ENCODE assay signal across 1 cellular context in the genomic region with DNA sequence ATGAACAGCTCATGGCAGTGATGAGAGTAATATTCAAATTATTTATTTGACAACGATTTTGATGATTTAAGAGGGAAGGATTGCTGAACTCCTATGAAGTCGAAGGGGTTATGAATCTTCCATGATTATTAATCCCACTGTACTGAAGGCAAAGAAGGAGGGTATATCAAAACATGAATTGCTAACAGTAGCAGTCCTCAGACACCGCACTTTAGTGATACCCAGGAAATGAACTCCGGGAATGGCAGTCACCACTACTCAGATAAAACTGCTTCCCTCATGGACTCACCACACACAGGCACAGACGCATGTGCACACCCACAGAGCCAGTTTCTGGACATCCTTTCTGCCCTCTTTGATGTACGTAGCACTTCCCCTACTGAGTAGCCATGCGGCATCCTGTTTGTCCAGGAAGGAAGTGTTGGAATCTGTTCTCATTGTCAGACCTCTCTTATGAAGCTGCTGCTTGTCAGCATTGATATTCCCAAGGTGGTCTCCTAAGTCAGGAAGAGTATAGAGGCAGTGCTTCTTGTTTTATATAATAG.
TF ChIP-seq lines count a peak whose summit lies in the region.

No MANE protein-coding gene starts in this region.

TF ChIP-seq in GM23338, 12 proteins besides CTCF, POLR2A, EP300 and RAD21 (continued from another document):
- TF ChIP-seq, protein P1, sequence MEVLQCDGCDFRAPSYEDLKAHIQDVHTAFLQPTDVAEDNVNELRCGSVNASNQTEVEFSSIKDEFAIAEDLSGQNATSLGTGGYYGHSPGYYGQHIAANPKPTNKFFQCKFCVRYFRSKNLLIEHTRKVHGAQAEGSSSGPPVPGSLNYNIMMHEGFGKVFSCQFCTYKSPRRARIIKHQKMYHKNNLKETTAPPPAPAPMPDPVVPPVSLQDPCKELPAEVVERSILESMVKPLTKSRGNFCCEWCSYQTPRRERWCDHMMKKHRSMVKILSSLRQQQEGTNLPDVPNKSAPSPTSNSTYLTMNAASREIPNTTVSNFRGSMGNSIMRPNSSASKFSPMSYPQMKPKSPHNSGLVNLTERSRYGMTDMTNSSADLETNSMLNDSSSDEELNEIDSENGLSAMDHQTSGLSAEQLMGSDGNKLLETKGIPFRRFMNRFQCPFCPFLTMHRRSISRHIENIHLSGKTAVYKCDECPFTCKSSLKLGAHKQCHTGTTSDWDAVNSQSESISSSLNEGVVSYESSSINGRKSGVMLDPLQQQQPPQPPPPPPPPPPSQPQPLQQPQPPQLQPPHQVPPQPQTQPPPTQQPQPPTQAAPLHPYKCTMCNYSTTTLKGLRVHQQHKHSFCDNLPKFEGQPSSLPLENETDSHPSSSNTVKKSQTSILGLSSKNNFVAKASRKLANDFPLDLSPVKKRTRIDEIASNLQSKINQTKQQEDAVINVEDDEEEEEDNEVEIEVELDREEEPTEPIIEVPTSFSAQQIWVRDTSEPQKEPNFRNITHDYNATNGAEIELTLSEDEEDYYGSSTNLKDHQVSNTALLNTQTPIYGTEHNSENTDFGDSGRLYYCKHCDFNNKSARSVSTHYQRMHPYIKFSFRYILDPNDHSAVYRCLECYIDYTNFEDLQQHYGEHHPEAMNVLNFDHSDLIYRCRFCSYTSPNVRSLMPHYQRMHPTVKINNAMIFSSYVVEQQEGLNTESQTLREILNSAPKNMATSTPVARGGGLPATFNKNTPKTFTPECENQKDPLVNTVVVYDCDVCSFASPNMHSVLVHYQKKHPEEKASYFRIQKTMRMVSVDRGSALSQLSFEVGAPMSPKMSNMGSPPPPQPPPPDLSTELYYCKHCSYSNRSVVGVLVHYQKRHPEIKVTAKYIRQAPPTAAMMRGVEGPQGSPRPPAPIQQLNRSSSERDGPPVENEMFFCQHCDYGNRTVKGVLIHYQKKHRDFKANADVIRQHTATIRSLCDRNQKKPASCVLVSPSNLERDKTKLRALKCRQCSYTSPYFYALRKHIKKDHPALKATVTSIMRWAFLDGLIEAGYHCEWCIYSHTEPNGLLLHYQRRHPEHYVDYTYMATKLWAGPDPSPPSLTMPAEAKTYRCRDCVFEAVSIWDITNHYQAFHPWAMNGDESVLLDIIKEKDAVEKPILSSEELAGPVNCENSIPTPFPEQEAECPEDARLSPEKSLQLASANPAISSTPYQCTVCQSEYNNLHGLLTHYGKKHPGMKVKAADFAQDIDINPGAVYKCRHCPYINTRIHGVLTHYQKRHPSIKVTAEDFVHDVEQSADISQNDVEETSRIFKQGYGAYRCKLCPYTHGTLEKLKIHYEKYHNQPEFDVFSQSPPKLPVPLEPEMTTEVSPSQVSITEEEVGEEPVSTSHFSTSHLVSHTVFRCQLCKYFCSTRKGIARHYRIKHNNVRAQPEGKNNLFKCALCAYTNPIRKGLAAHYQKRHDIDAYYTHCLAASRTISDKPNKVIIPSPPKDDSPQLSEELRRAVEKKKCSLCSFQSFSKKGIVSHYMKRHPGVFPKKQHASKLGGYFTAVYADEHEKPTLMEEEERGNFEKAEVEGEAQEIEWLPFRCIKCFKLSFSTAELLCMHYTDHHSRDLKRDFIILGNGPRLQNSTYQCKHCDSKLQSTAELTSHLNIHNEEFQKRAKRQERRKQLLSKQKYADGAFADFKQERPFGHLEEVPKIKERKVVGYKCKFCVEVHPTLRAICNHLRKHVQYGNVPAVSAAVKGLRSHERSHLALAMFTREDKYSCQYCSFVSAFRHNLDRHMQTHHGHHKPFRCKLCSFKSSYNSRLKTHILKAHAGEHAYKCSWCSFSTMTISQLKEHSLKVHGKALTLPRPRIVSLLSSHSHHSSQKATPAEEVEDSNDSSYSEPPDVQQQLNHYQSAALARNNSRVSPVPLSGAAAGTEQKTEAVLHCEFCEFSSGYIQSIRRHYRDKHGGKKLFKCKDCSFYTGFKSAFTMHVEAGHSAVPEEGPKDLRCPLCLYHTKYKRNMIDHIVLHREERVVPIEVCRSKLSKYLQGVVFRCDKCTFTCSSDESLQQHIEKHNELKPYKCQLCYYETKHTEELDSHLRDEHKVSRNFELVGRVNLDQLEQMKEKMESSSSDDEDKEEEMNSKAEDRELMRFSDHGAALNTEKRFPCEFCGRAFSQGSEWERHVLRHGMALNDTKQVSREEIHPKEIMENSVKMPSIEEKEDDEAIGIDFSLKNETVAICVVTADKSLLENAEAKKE (CRISPR knock-in tag; IDR thresholded peaks at IDR 0.05): no peak
- TF ChIP-seq NANOG (IDR thresholded peaks at IDR 0.05; ENCODE audit: borderline replicate concordance): no peak
- TF ChIP-seq EZH2phosphoT487 (IDR thresholded peaks at IDR 0.05; ENCODE audit: unreplicated experiment): no peak
- no peak for TF ChIP-seq ZNF331 (CRISPR knock-in tag; IDR thresholded peaks at IDR 0.05; ENCODE audit: low read depth)
